In the genomic region with DNA sequence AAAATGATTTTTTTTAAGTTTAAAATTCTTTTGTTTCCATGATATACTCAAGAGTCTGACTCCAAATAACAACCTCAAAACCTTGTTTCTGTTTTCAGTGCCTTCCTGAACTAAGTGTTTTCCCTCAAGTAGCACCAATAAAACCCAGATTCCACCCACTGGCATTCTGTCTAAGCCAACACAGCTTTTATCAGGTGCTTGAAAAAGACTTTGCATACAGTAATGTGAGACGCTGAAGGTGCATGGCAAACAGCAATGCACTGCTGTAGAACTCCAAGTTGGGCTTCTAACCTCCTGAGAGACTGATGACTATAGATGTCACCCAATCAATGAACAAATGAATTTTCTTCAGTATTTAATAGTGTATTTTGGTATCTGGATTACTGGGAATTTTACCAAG, we compare ENCODE assay signal across 22 cellular contexts.
DNase-seq lines count a peak whose midpoint lies in the region; ATAC-seq and TF ChIP-seq lines count a peak whose summit lies in the region.
"Had no signal": no experiment of that assay in that cellular context is flagged by ENCODE, and none has a peak within 500 bp of the region (broad histone marks: within the 10 kb centered on the region; RNA-seq: fewer than 3 reads in every experiment).

No MANE protein-coding gene starts in this region.

- intact Hi-C loops in prostate gland (cut with DNase I), result no loop called here

- no peak for TF ChIP-seq POLR2A in prostate gland (IDR thresholded peaks at IDR 0.05)

- no peak overlapping the region for H3K27ac ChIP-seq in GM23338 (ENCODE audit: low read depth)
- peak overlapping the region in 1 of 2 donors; percentile 1 for H3K27ac ChIP-seq in prostate gland
- H3K27ac ChIP-seq: skin epidermis had no signal

- no peaks in the 10 kb centered on the region for H3F3A ChIP-seq in GM23338 (replicated peaks; ENCODE audit: low read depth)

- no peak for TF ChIP-seq CTCF in GM23338 (conservative IDR thresholded peaks at IDR 0.05; ENCODE audit: low read depth in 2 of 2)
- no peak for TF ChIP-seq CTCF in prostate gland (IDR thresholded peaks at IDR 0.05)

- no peaks in the 10 kb centered on the region for H3K9me3 Mint-ChIP-seq in GM23338
- H3K9me3 Mint-ChIP-seq: activated CD4-positive, alpha-beta T cell treated with anti-CD3 and anti-CD28 coated beads, Interleukin-2, amount 10 ng/mL, durations not matched to agents 7 days and 5 days; HFFc6 had no signal

- 0 out of 2 replicates have a peak, but pooled peaks cover 8% of the 10 kb centered on the region for H3K4me1 ChIP-seq in GM23338 (ENCODE audit: insufficient read depth)
- H3K4me1 ChIP-seq in prostate gland (replicated peaks), result peaks cover 4% of the 10 kb centered on the region

- no peak overlapping the region for H3K27ac Mint-ChIP-seq in GM23338
- H3K27ac Mint-ChIP-seq: activated CD4-positive, alpha-beta T cell treated with anti-CD3 and anti-CD28 coated beads, Interleukin-2, amount 10 ng/mL, durations not matched to agents 7 days and 5 days; HFFc6; memory B cell; naive thymus-derived CD8-positive, alpha-beta T cell had no signal

- H3K4me3 ChIP-seq in GM23338 (no peak overlapping the region), prostate gland (no peak overlapping the region)
- H3K4me3 ChIP-seq: GM12878, heart right ventricle, skin epidermis had no signal

- H3K9me3 ChIP-seq in prostate gland, result no peaks in the 10 kb centered on the region
- H3K9me3 ChIP-seq: heart right ventricle had no signal

- H3K79me2 ChIP-seq in GM23338 (replicated peaks; ENCODE audit: insufficient read depth), result no peaks in the 10 kb centered on the region

- H3K36me3 Mint-ChIP-seq in GM23338 (ENCODE audit: low read depth), result no peaks in the 10 kb centered on the region
- H3K36me3 Mint-ChIP-seq: memory B cell; naive thymus-derived CD8-positive, alpha-beta T cell had no signal

- no peak for DNase-seq in GM23338 (ENCODE audit: low spot score)
- peak; percentile 59 for DNase-seq in NCI-H187 treated with DMSO at 0.1 percent for 48 hours (lab: John Stamatoyannopoulos, UW)
- peak; percentile 24 for DNase-seq in NCI-H774 (lab: John Stamatoyannopoulos, UW)
- peak; percentile 40 for DNase-seq in prostate gland (ENCODE audit: low spot score)
- DNase-seq in activated T-cell treated with anti-CD3 and anti-CD28 coated beads, Interleukin-2, amount 50 U/mL, for 48 hours, result no peak
- DNase-seq in NCI-H1930 (lab: John Stamatoyannopoulos, UW), result no peak
- DNase-seq: activated CD4-positive, alpha-beta T cell treated with anti-CD3 and anti-CD28 coated beads, Interleukin-2, amount 10 ng/mL, durations not matched to agents 7 days and 5 days; activated naive CD4-positive, alpha-beta T cell treated with Interleukin-2 at 50 U/mL for 16 hours; COR-L47; GF-D8; heart right ventricle; HFFc6; KBM-7; naive thymus-derived CD8-positive, alpha-beta T cell; NCI-H1417 treated with DMSO at 0.1 percent for 48 hours; stimulated activated CD4-positive, alpha-beta T cell treated with anti-CD3 and anti-CD28 coated beads, Interleukin-4, amount 100 ng/mL, for 1 hour; SW 1271 had no signal

- WGBS in prostate gland, result 31% methylated on average over 1 of the region's 1 CpG

- no peak overlapping the region for H2AFZ ChIP-seq in GM23338

- no peaks in the 10 kb centered on the region for H3K9me2 ChIP-seq in GM23338 (ENCODE audit: insufficient read depth)

- no peaks in the 10 kb centered on the region for H3K36me3 ChIP-seq in GM23338 (ENCODE audit: insufficient read depth)
- H3K36me3 ChIP-seq in prostate gland, result no peaks in the 10 kb centered on the region
- H3K36me3 ChIP-seq: heart right ventricle had no signal

- peaks cover 2% of the 10 kb centered on the region for H3K27me3 Mint-ChIP-seq in GM23338 (ENCODE audit: insufficient read depth, low read depth, poor library complexity)
- H3K27me3 Mint-ChIP-seq: activated CD4-positive, alpha-beta T cell treated with anti-CD3 and anti-CD28 coated beads, Interleukin-2, amount 10 ng/mL, durations not matched to agents 7 days and 5 days had no signal

- H3K4me3 Mint-ChIP-seq in GM23338, result no peak overlapping the region
- H3K4me3 Mint-ChIP-seq: activated CD4-positive, alpha-beta T cell treated with anti-CD3 and anti-CD28 coated beads, Interleukin-2, amount 10 ng/mL, durations not matched to agents 7 days and 5 days; HFFc6; memory B cell; naive thymus-derived CD8-positive, alpha-beta T cell had no signal

- ATAC-seq in GM23338 (peak; percentile 53), GM19035 (IDR thresholded peaks at IDR 0.05; ENCODE audit: unreplicated experiment) (no peak), HG02870 (IDR thresholded peaks at IDR 0.05; ENCODE audit: unreplicated experiment) (no peak)
- ATAC-seq: GM12878; heart right ventricle; naive thymus-derived CD8-positive, alpha-beta T cell had no signal

- H3K4me2 ChIP-seq in GM23338, result no peak overlapping the region

- H4K20me1 ChIP-seq in GM23338 (replicated peaks; ENCODE audit: insufficient read depth), result no peaks in the 10 kb centered on the region

- H3K4me1 Mint-ChIP-seq in GM23338, result peaks cover 28% of the 10 kb centered on the region
- H3K4me1 Mint-ChIP-seq: activated CD4-positive, alpha-beta T cell treated with anti-CD3 and anti-CD28 coated beads, Interleukin-2, amount 10 ng/mL, durations not matched to agents 7 days and 5 days; memory B cell; naive thymus-derived CD8-positive, alpha-beta T cell had no signal

- H3K27me3 ChIP-seq in GM23338 (ENCODE audit: insufficient read depth), result no peaks in the 10 kb centered on the region
- no peaks in the 10 kb centered on the region for H3K27me3 ChIP-seq in prostate gland (replicated peaks; ENCODE audit: insufficient read depth)
- H3K27me3 ChIP-seq: heart right ventricle had no signal

TF ChIP-seq in GM23338, 12 proteins besides CTCF, POLR2A, EP300 and RAD21 (continues in another document):
- TF ChIP-seq STAT1 (IDR thresholded peaks at IDR 0.05; ENCODE audit: unreplicated experiment) (no peak), JUNB (IDR thresholded peaks at IDR 0.05; ENCODE audit: unreplicated experiment) (no peak), POLR2AphosphoS5 (IDR thresholded peaks at IDR 0.05; ENCODE audit: low read depth) (no peak), EZH2phosphoT487 (IDR thresholded peaks at IDR 0.05; ENCODE audit: unreplicated experiment) (no peak), ZNF114 (CRISPR knock-in tag; IDR thresholded peaks at IDR 0.05) (no peak)
- TF ChIP-seq, protein P1, sequence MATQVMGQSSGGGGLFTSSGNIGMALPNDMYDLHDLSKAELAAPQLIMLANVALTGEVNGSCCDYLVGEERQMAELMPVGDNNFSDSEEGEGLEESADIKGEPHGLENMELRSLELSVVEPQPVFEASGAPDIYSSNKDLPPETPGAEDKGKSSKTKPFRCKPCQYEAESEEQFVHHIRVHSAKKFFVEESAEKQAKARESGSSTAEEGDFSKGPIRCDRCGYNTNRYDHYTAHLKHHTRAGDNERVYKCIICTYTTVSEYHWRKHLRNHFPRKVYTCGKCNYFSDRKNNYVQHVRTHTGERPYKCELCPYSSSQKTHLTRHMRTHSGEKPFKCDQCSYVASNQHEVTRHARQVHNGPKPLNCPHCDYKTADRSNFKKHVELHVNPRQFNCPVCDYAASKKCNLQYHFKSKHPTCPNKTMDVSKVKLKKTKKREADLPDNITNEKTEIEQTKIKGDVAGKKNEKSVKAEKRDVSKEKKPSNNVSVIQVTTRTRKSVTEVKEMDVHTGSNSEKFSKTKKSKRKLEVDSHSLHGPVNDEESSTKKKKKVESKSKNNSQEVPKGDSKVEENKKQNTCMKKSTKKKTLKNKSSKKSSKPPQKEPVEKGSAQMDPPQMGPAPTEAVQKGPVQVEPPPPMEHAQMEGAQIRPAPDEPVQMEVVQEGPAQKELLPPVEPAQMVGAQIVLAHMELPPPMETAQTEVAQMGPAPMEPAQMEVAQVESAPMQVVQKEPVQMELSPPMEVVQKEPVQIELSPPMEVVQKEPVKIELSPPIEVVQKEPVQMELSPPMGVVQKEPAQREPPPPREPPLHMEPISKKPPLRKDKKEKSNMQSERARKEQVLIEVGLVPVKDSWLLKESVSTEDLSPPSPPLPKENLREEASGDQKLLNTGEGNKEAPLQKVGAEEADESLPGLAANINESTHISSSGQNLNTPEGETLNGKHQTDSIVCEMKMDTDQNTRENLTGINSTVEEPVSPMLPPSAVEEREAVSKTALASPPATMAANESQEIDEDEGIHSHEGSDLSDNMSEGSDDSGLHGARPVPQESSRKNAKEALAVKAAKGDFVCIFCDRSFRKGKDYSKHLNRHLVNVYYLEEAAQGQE (IDR thresholded peaks at IDR 0.05; ENCODE audit: unreplicated experiment), result no peak

Comparison
In these comparisons a context has a peak if more than half of its experiments do, and no peak if none do; other contexts are left out.
1. DNase-seq: peak in NCI-H187 treated with DMSO at 0.1 percent for 48 hours (single experiment), NCI-H774 (single experiment) and prostate gland (single experiment); none in GM23338 (single experiment), activated T-cell treated with anti-CD3 and anti-CD28 coated beads, Interleukin-2, amount 50 U/mL, for 48 hours (0 of 2) and NCI-H1930 (0 of 2).